Comparison of ENCODE assay signal across 1 cellular context in genomic region chr16:25692734-25693508, GRCh38.
A peak's percentile ranks its signal among the peaks of the same experiment; 100 is the strongest.
TF ChIP-seq lines count a peak whose summit lies in the region.

No MANE protein-coding gene starts in this region.

TF ChIP-seq in H1, 55 proteins besides CTCF, POLR2A, EP300 and RAD21:
- TF ChIP-seq RXRA (IDR thresholded peaks at IDR 0.05; ENCODE audit: insufficient read depth, low read depth, low read length) (no peak), EZH2 (IDR thresholded peaks at IDR 0.05; ENCODE audit: low read depth, low read length, severe bottlenecking) (peak; percentile 40), CHD2 (IDR thresholded peaks at IDR 0.05; ENCODE audit: low read length) (peak; percentile 53; the same call in 1 of the 2 replicates), TAF7 (optimal IDR thresholded peaks at IDR 0.05; ENCODE audit: borderline replicate concordance, low read depth, low read length) (no peak), E2F6 (IDR thresholded peaks at IDR 0.05) (peak; percentile 69), ATF2 (IDR thresholded peaks at IDR 0.05; ENCODE audit: low read length) (no peak), SRF (IDR thresholded peaks at IDR 0.05; ENCODE audit: low read depth, low read length) (no peak), KDM4A (IDR thresholded peaks at IDR 0.05; ENCODE audit: low read depth, low read length, severe bottlenecking) (peak; percentile 45), CBX5 (IDR thresholded peaks at IDR 0.05; ENCODE audit: low read depth, low read length) (no peak), RFX5 (IDR thresholded peaks at IDR 0.05; ENCODE audit: borderline replicate concordance, low read depth, low read length) (no peak), SUZ12 (IDR thresholded peaks at IDR 0.05; ENCODE audit: low read length) (peak; percentile 48; the same call in 1 of the 2 replicates), SIRT6 (IDR thresholded peaks at IDR 0.05; ENCODE audit: low read length) (no peak), ASH2L (IDR thresholded peaks at IDR 0.05; ENCODE audit: low read length) (peak; percentile 42), CHD7 (IDR thresholded peaks at IDR 0.05; ENCODE audit: insufficient replicate concordance, low read length) (no peak), MAX (IDR thresholded peaks at IDR 0.05) (0 out of 2 replicates have a peak, but pooled peaks have one; percentile 33)
